In genomic region chr3:151345854-151346253, GRCh38 we compare ENCODE assay signal across 10 cellular contexts. TPM values are rescaled to one million over a fixed set of nuclear protein-coding genes. Genes with fewer than 3 reads are reported as not detected.
DNase-seq lines count a peak whose midpoint lies in the region; ATAC-seq and TF ChIP-seq lines count a peak whose summit lies in the region.
"Had no signal": no experiment of that assay in that cellular context is flagged by ENCODE, and none has a peak within 500 bp of the region (broad histone marks: within the 10 kb centered on the region; RNA-seq: fewer than 3 reads in every experiment).

No MANE protein-coding gene starts in this region.

- no peak for TF ChIP-seq POLR2A in testis (IDR thresholded peaks at IDR 0.05)

- H3K4me3 ChIP-seq in testis, result no peak overlapping the region

- no peaks in the 10 kb centered on the region for H3K36me3 ChIP-seq in testis (ENCODE audit: low read depth, missing control alignments)

- POLR2A ChIA-PET in MCF 10A (lab: Yijun Ruan, JAX), result interaction anchor here (0.9 to 1.6 kb wide), 5 partner anchors 12 to 39 kb away, joined by 3 to 5 read pairs (median 4); no protein-coding TSS in a partner anchor
- POLR2A ChIA-PET in RWPE1 (lab: Yijun Ruan, JAX; ENCODE audit: low non-redundant PET), result no interaction called here

- peak overlapping the region; percentile 5 for H3K27ac ChIP-seq in layer of hippocampus (ENCODE audit: low read depth, low read length)
- H3K27ac ChIP-seq in testis, result no peak overlapping the region
- no peak overlapping the region for H3K27ac ChIP-seq in RWPE1

- no peaks in the 10 kb centered on the region for H3K9me3 ChIP-seq in testis

- H3K27me3 Mint-ChIP-seq in MCF 10A (ENCODE audit: insufficient read depth, unreplicated experiment), result no peaks in the 10 kb centered on the region

- no TSS peak for BruUV-seq in MCF 10A (replicated peaks; lab: Mats Ljungman, UMichigan)

- peaks cover 8% of the 10 kb centered on the region for H3K4me1 Mint-ChIP-seq in MCF 10A (ENCODE audit: insufficient read depth, unreplicated experiment)

- H3K4me3 Mint-ChIP-seq in MCF 10A (ENCODE audit: unreplicated experiment), result peak overlapping the region; percentile 26
- H3K4me3 Mint-ChIP-seq: activated naive CD8-positive, alpha-beta T cell treated with anti-CD3 and anti-CD28 coated beads, Interleukin-2, amount 50 U/mL, for 24 hours had no signal

- H3K27me3 ChIP-seq in layer of hippocampus (ENCODE audit: control insufficient read depth, insufficient read depth, low read length) (no peaks in the 10 kb centered on the region), testis (no peaks in the 10 kb centered on the region)

- ATAC-seq in HG02763 (IDR thresholded peaks at IDR 0.05; ENCODE audit: unreplicated experiment), result no peak
- ATAC-seq: activated naive CD8-positive, alpha-beta T cell treated with anti-CD3 and anti-CD28 coated beads, Interleukin-2, amount 50 U/mL, for 24 hours had no signal

- no peak for TF ChIP-seq CTCF in MCF 10A (IDR thresholded peaks at IDR 0.05; ENCODE audit: unreplicated experiment)
- no peak for TF ChIP-seq CTCF in testis (IDR thresholded peaks at IDR 0.05)
- TF ChIP-seq CTCF in RWPE1 (conservative IDR thresholded peaks at IDR 0.05; ENCODE audit: low read depth), result no peak

- CTCF ChIA-PET in MCF 10A (lab: Yijun Ruan, JAX) (interaction anchor here (0.5 kb wide), 1 partner anchor 43 kb away, joined by 3 read pairs; no protein-coding TSS in a partner anchor), RWPE1 (lab: Yijun Ruan, JAX) (interaction anchor here (0.6 kb wide), 2 partner anchors 18 to 67 kb away, joined by 3 to 6 read pairs; no protein-coding TSS in a partner anchor)

- intact Hi-C loops in MCF 10A (cut with micrococcal nuclease) (no loop called here), testis (cut with DNase I; ENCODE audit: low total_unique reads) (no loop called here)

- no peaks in the 10 kb centered on the region for H3K9me3 Mint-ChIP-seq in MCF 10A (ENCODE audit: unreplicated experiment)
- H3K9me3 Mint-ChIP-seq: activated naive CD8-positive, alpha-beta T cell treated with anti-CD3 and anti-CD28 coated beads, Interleukin-2, amount 50 U/mL, for 24 hours had no signal

- WGBS in testis, 2 donors, result 38 to 47% methylated on average over 2 of the region's 2 CpGs

- DNase-seq in HS-5 (ENCODE audit: low read depth), result peak; percentile 38
- peak; percentile 25 for DNase-seq in MCF 10A (ENCODE audit: unreplicated experiment)
- DNase-seq in testis, result peak; percentile 65
- no peak for DNase-seq in RWPE1 (ENCODE audit: low spot score)
- no peak for DNase-seq in NCI-H345 (lab: John Stamatoyannopoulos, UW)
- DNase-seq: activated naive CD8-positive, alpha-beta T cell treated with anti-CD3 and anti-CD28 coated beads, Interleukin-2, amount 50 U/mL, for 24 hours; NCI-H510A; trophoblast cell had no signal

- H3K4me1 ChIP-seq in testis, result no peaks in the 10 kb centered on the region

- H3K27ac Mint-ChIP-seq in MCF 10A (ENCODE audit: low read depth, unreplicated experiment), result no peak overlapping the region
- H3K27ac Mint-ChIP-seq: activated naive CD8-positive, alpha-beta T cell treated with anti-CD3 and anti-CD28 coated beads, Interleukin-2, amount 50 U/mL, for 24 hours had no signal

- H3K36me3 Mint-ChIP-seq in MCF 10A (ENCODE audit: insufficient read depth, unreplicated experiment), result no peaks in the 10 kb centered on the region

RNA-seq across cellular contexts. Expression of gene P2RY13, which starts 16.5 kb away (rescaled TPM):
- total RNA-seq in MCF 10A (2022), result not detected in 2 replicates
- under 1 TPM in 1 of 2 donors, not detected in 1; 0.31 TPM for total RNA-seq in testis
- polyA plus RNA-seq in testis (ENCODE audit: insufficient read depth, low read depth, low replicate concordance), result 1.7 TPM

RNA-seq across cellular contexts. Expression of gene GPR87, which starts 29.2 kb away (rescaled TPM):
- total RNA-seq in MCF 10A (2022) (41.9 and 51.8 TPM in 2 replicates), testis (not detected)
- polyA plus RNA-seq in testis (ENCODE audit: insufficient read depth, low read depth, low replicate concordance), result not detected

RNA-seq across cellular contexts. Expression of gene P2RY12, which starts 38.7 kb away (rescaled TPM):
- total RNA-seq in MCF 10A (2022) (not detected in 2 replicates), testis (not detected)
- polyA plus RNA-seq in testis (ENCODE audit: insufficient read depth, low read depth, low replicate concordance), result 0.47 TPM

Comparison
In these comparisons a context has a peak if more than half of its experiments do, and no peak if none do; other contexts are left out.
1. DNase-seq: peak in HS-5 (single experiment), MCF 10A (single experiment) and testis (single experiment); none in RWPE1 (single experiment) and NCI-H345 (single experiment).
2. RNA of gene GPR87, which starts 29.2 kb away (total RNA-seq): 41.9 to 51.8 TPM in MCF 10A; not detected in testis; every median in the first group is over 10 times any median in the second.